Comparison of ENCODE assay signal across 1 cellular context in genomic region chr17:35088911-35089845, GRCh38.
TF ChIP-seq lines count a peak whose summit lies in the region.

No MANE protein-coding gene starts in this region.

TF ChIP-seq in A549, 52 proteins besides CTCF, POLR2A, EP300 and RAD21 (continued from another document):
- peak; percentile 26 to 85; a peak in 4 of 5 replicates for TF ChIP-seq JUN (IDR thresholded peaks at IDR 0.05)
- no peak for TF ChIP-seq RCOR1 (IDR thresholded peaks at IDR 0.05; ENCODE audit: low read depth, low read length)
- TF ChIP-seq MAX (IDR thresholded peaks at IDR 0.05), result peak; percentile 68
- TF ChIP-seq SMC3 (IDR thresholded peaks at IDR 0.05), result peak; percentile 95
- TF ChIP-seq HEYL (CRISPR knock-in tag; IDR thresholded peaks at IDR 0.05), result no peak
- TF ChIP-seq, protein P1, sequence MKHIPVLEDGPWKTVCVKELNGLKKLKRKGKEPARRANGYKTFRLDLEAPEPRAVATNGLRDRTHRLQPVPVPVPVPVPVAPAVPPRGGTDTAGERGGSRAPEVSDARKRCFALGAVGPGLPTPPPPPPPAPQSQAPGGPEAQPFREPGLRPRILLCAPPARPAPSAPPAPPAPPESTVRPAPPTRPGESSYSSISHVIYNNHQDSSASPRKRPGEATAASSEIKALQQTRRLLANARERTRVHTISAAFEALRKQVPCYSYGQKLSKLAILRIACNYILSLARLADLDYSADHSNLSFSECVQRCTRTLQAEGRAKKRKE (CRISPR knock-in tag; IDR thresholded peaks at IDR 0.05; ENCODE audit: low read depth), result no peak
- TF ChIP-seq RFX5 (IDR thresholded peaks at IDR 0.05), result no peak
